27 cellular contexts compared by ENCODE assay signal in the genomic region with DNA sequence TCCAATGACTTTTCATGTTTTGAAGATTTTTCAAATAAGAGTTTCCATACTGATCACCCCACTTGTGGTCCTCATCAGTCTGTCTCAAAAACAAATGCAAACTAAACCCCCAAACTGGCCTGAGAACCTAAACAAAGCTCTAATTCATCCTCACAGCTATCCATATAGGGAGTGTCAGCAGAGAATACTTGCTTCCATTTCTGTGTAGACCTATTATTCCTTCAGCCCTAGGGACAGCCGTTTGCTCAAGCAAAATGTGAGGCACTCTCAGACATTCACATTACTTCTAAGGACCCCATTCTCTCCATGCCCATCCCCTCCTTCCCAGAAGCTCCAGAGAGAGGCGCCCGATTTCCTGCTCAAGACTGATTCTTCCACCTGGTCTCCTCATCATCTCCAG. TPM values are rescaled to one million over a fixed set of nuclear protein-coding genes. Genes with fewer than 3 reads are reported as not detected.
A peak's percentile ranks its signal among the peaks of the same experiment; 100 is the strongest.
DNase-seq lines count a peak whose midpoint lies in the region; ATAC-seq, FAIRE-seq and TF ChIP-seq lines count a peak whose summit lies in the region.
"Had no signal": no experiment of that assay in that cellular context is flagged by ENCODE, and none has a peak within 500 bp of the region (broad histone marks: within the 10 kb centered on the region; RNA-seq: fewer than 3 reads in every experiment).

No MANE protein-coding gene starts in this region.

- peaks cover 58% of the 10 kb centered on the region for H3K79me2 ChIP-seq in keratinocyte (ENCODE audit: control insufficient read depth, insufficient read depth, low read length)

- H3K4me3 Mint-ChIP-seq in stimulated activated effector memory CD8-positive, alpha-beta T cell treated with anti-CD3 and anti-CD28 coated beads, Interleukin-12 subunit alpha, Interleukin-12 subunit beta, amount 100 ng/mL, for 72 hours = no peak overlapping the region
- H3K4me3 Mint-ChIP-seq in activated CD4-positive, alpha-beta memory T cell treated with anti-CD3 and anti-CD28 coated beads, Interleukin-2, amount 10 ng/mL, durations not matched to agents 7 days and 5 days = no peak overlapping the region
- H3K4me3 Mint-ChIP-seq: CD14-positive monocyte; CD8-positive, alpha-beta memory T cell had no signal

- H3K9me1 ChIP-seq in keratinocyte (ENCODE audit: control insufficient read depth, extremely low read depth, insufficient read depth, low read length) = peaks cover 3% of the 10 kb centered on the region

- H3K36me3 ChIP-seq in keratinocyte (ENCODE audit: control insufficient read depth in 2 of 2, extremely low read depth in 1 of 2, insufficient read depth in 2 of 2, low read length in 2 of 2) = peaks cover 7 to 14% of the 10 kb centered on the region in 2 experiments

- H3K4me2 ChIP-seq in keratinocyte (ENCODE audit: control insufficient read depth, extremely low read depth, insufficient read depth, low read depth, low read length) = no peak overlapping the region

- no peak for TF ChIP-seq CTCF in keratinocyte (optimal IDR thresholded peaks at IDR 0.05 in 1 of 3, IDR thresholded peaks at IDR 0.05 in 1 of 3, conservative IDR thresholded peaks at IDR 0.05 in 1 of 3; ENCODE audit: extremely low read depth in 1 of 3, insufficient read depth in 2 of 3, low read length in 3 of 3)

- POLR2A ChIA-PET in activated CD4-positive, alpha-beta memory T cell treated with anti-CD3 and anti-CD28 coated beads, Interleukin-2, amount 10 ng/mL, durations not matched to agents 7 days and 5 days (lab: Charles Lee) = no interaction called here

- H3K27me3 ChIP-seq in keratinocyte (ENCODE audit: control insufficient read depth, extremely low read depth, insufficient read depth, low read length) = no peaks in the 10 kb centered on the region
- H3K27me3 ChIP-seq: BE2C had no signal

- peaks cover 9% of the 10 kb centered on the region for H4K20me1 ChIP-seq in keratinocyte (ENCODE audit: control insufficient read depth, extremely low read depth, insufficient read depth, low read length)

- CTCF ChIA-PET in activated CD4-positive, alpha-beta memory T cell treated with anti-CD3 and anti-CD28 coated beads, Interleukin-2, amount 10 ng/mL, durations not matched to agents 7 days and 5 days (lab: Charles Lee) = no interaction called here

- peaks cover 29% of the 10 kb centered on the region for H3K4me1 Mint-ChIP-seq in stimulated activated effector memory CD8-positive, alpha-beta T cell treated with anti-CD3 and anti-CD28 coated beads, Interleukin-12 subunit alpha, Interleukin-12 subunit beta, amount 100 ng/mL, for 72 hours
- H3K4me1 Mint-ChIP-seq in activated CD4-positive, alpha-beta memory T cell treated with anti-CD3 and anti-CD28 coated beads, Interleukin-2, amount 10 ng/mL, durations not matched to agents 7 days and 5 days = peaks cover 21% of the 10 kb centered on the region

- peak; percentile 43 for FAIRE-seq in keratinocyte (lab: Jason Lieb, UNC)
- FAIRE-seq: GM12892, GM19239 had no signal

- no peak overlapping the region for H3K9ac ChIP-seq in keratinocyte (ENCODE audit: control insufficient read depth, extremely low read depth, insufficient read depth, low read length)

- dilution Hi-C loops in keratinocyte (cut with MboI; ENCODE audit: extremely low pct_ligation_motif_present, low sequenced_read_pairs) = no loop called here

- H3K27ac Mint-ChIP-seq in stimulated activated effector memory CD8-positive, alpha-beta T cell treated with anti-CD3 and anti-CD28 coated beads, Interleukin-12 subunit alpha, Interleukin-12 subunit beta, amount 100 ng/mL, for 72 hours = peak overlapping the region; percentile 96
- no peak overlapping the region for H3K27ac Mint-ChIP-seq in activated CD4-positive, alpha-beta memory T cell treated with anti-CD3 and anti-CD28 coated beads, Interleukin-2, amount 10 ng/mL, durations not matched to agents 7 days and 5 days

- peak; percentile 53 for DNase-seq in COLO829 (ENCODE audit: low spot score)
- no peak for DNase-seq in caudate nucleus (lab: John Stamatoyannopoulos, UW)
- DNase-seq in keratinocyte (ENCODE audit: low read depth, low spot score) = no peak
- no peak for DNase-seq in stimulated activated effector memory CD8-positive, alpha-beta T cell treated with anti-CD3 and anti-CD28 coated beads, Interleukin-12 subunit alpha, Interleukin-12 subunit beta, amount 100 ng/mL, for 72 hours (ENCODE audit: low spot score in 2 of 2)
- DNase-seq in activated CD4-positive, alpha-beta memory T cell treated with anti-CD3 and anti-CD28 coated beads, Interleukin-2, amount 10 ng/mL, durations not matched to agents 7 days and 5 days = no peak
- no peak for DNase-seq in SW 1271 (lab: John Stamatoyannopoulos, UW)
- DNase-seq in NCI-H748 (lab: John Stamatoyannopoulos, UW; ENCODE audit: unreplicated experiment) = no peak
- DNase-seq in AML-193 (lab: John Stamatoyannopoulos, UW) = no peak
- DNase-seq: BE2C; Calu3; CD8-positive, alpha-beta memory T cell; DMS153; DND-41; H7; KBM-7; MV-4-11; NCI-H1105; NCI-H146; NCI-H2029; NCI-H446 treated with DMSO at 0.1 percent for 48 hours; NCI-H526; SHP77 had no signal

- H3K9me3 ChIP-seq in keratinocyte (ENCODE audit: control insufficient read depth, low read depth, low read length) = no peaks in the 10 kb centered on the region
- H3K9me3 ChIP-seq: BE2C had no signal

- ATAC-seq in stimulated activated effector memory CD8-positive, alpha-beta T cell treated with anti-CD3 and anti-CD28 coated beads, Interleukin-12 subunit alpha, Interleukin-12 subunit beta, amount 100 ng/mL, for 72 hours = no peak

- peaks cover 5% of the 10 kb centered on the region for H3K9me3 Mint-ChIP-seq in stimulated activated effector memory CD8-positive, alpha-beta T cell treated with anti-CD3 and anti-CD28 coated beads, Interleukin-12 subunit alpha, Interleukin-12 subunit beta, amount 100 ng/mL, for 72 hours
- H3K9me3 Mint-ChIP-seq in activated CD4-positive, alpha-beta memory T cell treated with anti-CD3 and anti-CD28 coated beads, Interleukin-2, amount 10 ng/mL, durations not matched to agents 7 days and 5 days = peaks cover 9% of the 10 kb centered on the region
- H3K9me3 Mint-ChIP-seq: CD8-positive, alpha-beta memory T cell had no signal

- H3K36me3 Mint-ChIP-seq in stimulated activated effector memory CD8-positive, alpha-beta T cell treated with anti-CD3 and anti-CD28 coated beads, Interleukin-12 subunit alpha, Interleukin-12 subunit beta, amount 100 ng/mL, for 72 hours = peaks cover 17% of the 10 kb centered on the region
- H3K36me3 Mint-ChIP-seq in activated CD4-positive, alpha-beta memory T cell treated with anti-CD3 and anti-CD28 coated beads, Interleukin-2, amount 10 ng/mL, durations not matched to agents 7 days and 5 days (ENCODE audit: low read depth) = peaks cover 32% of the 10 kb centered on the region

- H2AFZ ChIP-seq in keratinocyte (ENCODE audit: control insufficient read depth, low read length) = no peak overlapping the region

- H3K27me3 Mint-ChIP-seq in activated CD4-positive, alpha-beta memory T cell treated with anti-CD3 and anti-CD28 coated beads, Interleukin-2, amount 10 ng/mL, durations not matched to agents 7 days and 5 days = no peaks in the 10 kb centered on the region

- H3K4me1 ChIP-seq in keratinocyte (ENCODE audit: control insufficient read depth, extremely low read depth, insufficient read depth, low read length) = no peaks in the 10 kb centered on the region
- H3K4me1 ChIP-seq: BE2C had no signal

- no peak overlapping the region for H3K4me3 ChIP-seq in keratinocyte (ENCODE audit: control insufficient read depth in 2 of 3, extremely low read depth in 1 of 3, insufficient read depth in 2 of 3, low read depth in 1 of 3, low read length in 3 of 3)

- peak overlapping the region; percentile 18 for H3K27ac ChIP-seq in caudate nucleus (ENCODE audit: low read depth, low read length)
- no peak overlapping the region for H3K27ac ChIP-seq in keratinocyte (ENCODE audit: control insufficient read depth, insufficient read depth, low read length)
- H3K27ac ChIP-seq: 22Rv1, RWPE1 had no signal

RNA-seq across cellular contexts. Expression of a gene that starts 24.6 kb away (rescaled TPM):
- polyA plus RNA-seq in keratinocyte = 8.8 to 9.8 TPM (median 9.2 TPM) in 3 replicates
- polyA plus RNA-seq in keratinocyte (2011; ENCODE audit: low read depth) = 2.8 TPM
- 5.3 and 7.3 TPM in 2 replicates for polyA plus RNA-seq in keratinocyte (2011; cell fraction: cytosol; rRNA removed)
- 26.7 and 29.6 TPM in 2 replicates for polyA plus RNA-seq in keratinocyte (2011; cell fraction: nucleus; rRNA removed)
- 5.3 and 6.0 TPM in 2 replicates for polyA plus RNA-seq in keratinocyte (2012; ENCODE audit: low replicate concordance)
- 8.1 to 18.6 TPM (median 15.2 TPM) in 3 replicates for polyA minus RNA-seq in keratinocyte
- 6.3 TPM for polyA minus RNA-seq in keratinocyte (2011; cell fraction: cytosol; rRNA and poly(A)+ RNA removed)
- 21.4 and 37.3 TPM in 2 replicates for polyA minus RNA-seq in keratinocyte (2011; cell fraction: nucleus; rRNA and poly(A)+ RNA removed)
- 1 to 10 TPM; 3.5 to 3.9 TPM for total RNA-seq in activated CD4-positive, alpha-beta memory T cell treated with anti-CD3 and anti-CD28 coated beads, Interleukin-2, amount 10 ng/mL, durations not matched to agents 7 days and 5 days
